ENCODE assay signal across 13 cellular contexts in the genomic region with DNA sequence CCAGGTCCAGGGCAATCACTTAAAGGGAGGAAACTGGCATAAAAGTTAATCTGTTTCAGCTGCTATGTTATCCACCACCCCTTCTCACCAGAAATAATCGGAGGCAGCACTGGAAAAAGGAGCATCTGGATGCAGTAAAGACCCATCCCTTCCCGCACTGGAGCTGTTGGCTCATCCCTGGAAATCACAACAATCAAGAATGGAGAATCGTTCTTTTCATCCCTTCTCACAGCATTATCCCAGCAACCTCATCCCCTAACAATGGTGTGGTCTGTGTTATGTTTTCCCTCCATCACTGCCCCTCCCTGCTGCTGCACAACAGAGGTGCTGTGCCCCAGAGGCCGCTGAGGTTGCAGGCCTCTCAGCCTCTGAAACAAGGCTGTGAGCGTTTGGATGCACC.
A peak's percentile ranks its signal among the peaks of the same experiment; 100 is the strongest.
DNase-seq lines count a peak whose midpoint lies in the region; ATAC-seq and TF ChIP-seq lines count a peak whose summit lies in the region.
"Had no signal": no experiment of that assay in that cellular context is flagged by ENCODE, and none has a peak within 500 bp of the region (broad histone marks: within the 10 kb centered on the region; RNA-seq: fewer than 3 reads in every experiment).

No MANE protein-coding gene starts in this region.

- H3K9me3 ChIP-seq in CD8-positive, alpha-beta memory T cell (ENCODE audit: low read length), result no peaks in the 10 kb centered on the region

- H3K36me3 ChIP-seq in CD8-positive, alpha-beta memory T cell (ENCODE audit: insufficient read depth, low read length), result no peaks in the 10 kb centered on the region

- no peaks in the 10 kb centered on the region for H3K9me3 Mint-ChIP-seq in CD8-positive, alpha-beta memory T cell
- H3K9me3 Mint-ChIP-seq: immature natural killer cell had no signal

- CTCF ChIA-PET in CD8-positive, alpha-beta memory T cell (lab: Charles Lee), result no interaction called here

- H3K36me3 Mint-ChIP-seq in CD8-positive, alpha-beta memory T cell, result no peaks in the 10 kb centered on the region
- H3K36me3 Mint-ChIP-seq: immature natural killer cell had no signal

- TF ChIP-seq CTCF in fibroblast of villous mesenchyme (IDR thresholded peaks at IDR 0.05; ENCODE audit: insufficient read depth, low read depth, low read length), result no peak

- no peaks in the 10 kb centered on the region for H3K4me1 ChIP-seq in CD8-positive, alpha-beta memory T cell (ENCODE audit: insufficient read depth, low read length)

- POLR2A ChIA-PET in CD8-positive, alpha-beta memory T cell (lab: Charles Lee), result no interaction called here

- no peaks in the 10 kb centered on the region for H3K27me3 ChIP-seq in CD8-positive, alpha-beta memory T cell (ENCODE audit: insufficient read depth, low read length, poor library complexity, severe bottlenecking)

- H3K27ac ChIP-seq in CD8-positive, alpha-beta memory T cell (ENCODE audit: low read depth, low read length), result peak overlapping the region; percentile 20

- ATAC-seq in GM21528 (IDR thresholded peaks at IDR 0.05; ENCODE audit: low FRiP score, unreplicated experiment) (no peak), GM21423 (IDR thresholded peaks at IDR 0.05; ENCODE audit: unreplicated experiment) (no peak)

- no peak overlapping the region for H3K4me3 ChIP-seq in CD8-positive, alpha-beta memory T cell (ENCODE audit: low read length)
- H3K4me3 ChIP-seq in fibroblast of villous mesenchyme (ENCODE audit: low read depth, low read length), result no peak overlapping the region

- H3K27me3 Mint-ChIP-seq in CD8-positive, alpha-beta memory T cell, result peaks cover 5 to 6% of the 10 kb centered on the region in 2 donors

- no peaks in the 10 kb centered on the region for H3K4me1 Mint-ChIP-seq in CD8-positive, alpha-beta memory T cell
- H3K4me1 Mint-ChIP-seq: immature natural killer cell had no signal

- H3K27ac Mint-ChIP-seq in CD8-positive, alpha-beta memory T cell, result no peak overlapping the region
- H3K27ac Mint-ChIP-seq: immature natural killer cell had no signal

- no peak for DNase-seq in CD8-positive, alpha-beta memory T cell
- DNase-seq in NCI-H69 (lab: John Stamatoyannopoulos, UW) (peak; percentile 38), fibroblast of villous mesenchyme (ENCODE audit: low read depth) (peak; percentile 46), pons (ENCODE audit: low spot score) (peak; percentile 99), COR-L47 (lab: John Stamatoyannopoulos, UW) (no peak), DMS153 (lab: John Stamatoyannopoulos, UW) (no peak)
- DNase-seq: activated CD4-positive, CD25-positive, alpha-beta regulatory T cell treated with anti-CD3 and anti-CD28 coated beads, Interleukin-2, amount 50 U/mL, for 72 hours; activated gamma-delta T cell; effector CD8-positive, alpha-beta T cell; immature natural killer cell; NCI-H2171 treated with DMSO at 0.1 percent for 48 hours had no signal

- peak overlapping the region in 1 of 7 donors; percentile 25 for H3K4me3 Mint-ChIP-seq in CD8-positive, alpha-beta memory T cell
- H3K4me3 Mint-ChIP-seq: immature natural killer cell had no signal

Comparison
In these comparisons a context has a peak if more than half of its experiments do, and no peak if none do; other contexts are left out.
1. DNase-seq: peak in NCI-H69 (single experiment), fibroblast of villous mesenchyme (single experiment) and pons (single experiment); none in CD8-positive, alpha-beta memory T cell (0 of 5), COR-L47 (single experiment) and DMS153 (single experiment).